In the genomic region with DNA sequence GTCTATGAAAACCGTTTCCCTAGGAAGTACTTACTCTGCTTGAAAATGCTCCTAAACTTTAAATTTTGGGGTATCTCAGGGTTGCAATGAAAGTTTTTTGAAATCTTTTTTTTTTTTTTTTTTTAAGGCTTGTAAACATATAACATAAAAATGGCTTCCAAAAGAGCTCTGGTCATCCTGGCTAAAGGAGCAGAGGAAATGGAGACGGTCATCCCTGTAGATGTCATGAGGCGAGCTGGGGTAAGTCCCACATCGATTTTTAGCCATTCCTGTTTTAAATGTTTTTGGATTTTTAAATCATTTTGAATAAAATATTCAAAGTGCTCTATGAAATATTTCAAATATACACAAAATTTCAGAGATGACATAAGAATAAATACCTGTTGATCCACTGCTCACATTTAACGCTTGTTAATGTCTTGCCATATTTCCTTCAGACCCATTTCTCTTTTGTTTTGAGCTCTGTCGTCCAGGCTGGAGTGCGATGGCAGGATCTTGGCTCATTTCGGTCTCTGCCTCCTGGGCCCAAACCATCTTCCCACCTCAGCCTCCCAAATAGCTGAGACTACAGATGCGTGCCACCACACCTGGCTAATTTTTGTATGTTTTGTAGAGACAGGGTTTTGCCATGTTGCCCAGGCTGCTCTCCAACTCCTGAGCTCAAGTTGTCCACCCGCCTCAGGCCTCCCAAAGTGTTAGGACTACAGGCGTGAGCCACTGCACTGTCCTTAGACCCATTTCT, we compare ENCODE assay signal across 8 cellular contexts. TPM values are rescaled to one million over a fixed set of nuclear protein-coding genes. Genes with fewer than 3 reads are reported as not detected.
DNase-seq lines count a peak whose midpoint lies in the region; ATAC-seq, FAIRE-seq and TF ChIP-seq lines count a peak whose summit lies in the region.

No MANE protein-coding gene starts in this region.

- CTCF ChIA-PET in RWPE1 (lab: Yijun Ruan, JAX) = interaction anchor here (0.8 to 1.3 kb wide), 3 partner anchors 12 to 351 kb away, joined by 4 to 8 read pairs (median 4); no protein-coding TSS in a partner anchor

- H3K9me3 ChIP-seq in sigmoid colon (no peaks in the 10 kb centered on the region), pancreas (no peaks in the 10 kb centered on the region)

- WGBS in sigmoid colon, 2 donors = 85% methylated on average over 11 of the region's 11 CpGs
- WGBS in pancreas, 2 donors = 81 to 88% methylated on average over 11 of the region's 11 CpGs

- H3K4me1 ChIP-seq in sigmoid colon (peaks cover 0 to 40% (median 23%) of the 10 kb centered on the region in 4 donors), pancreas (peaks cover 5 to 15% (median 6%) of the 10 kb centered on the region in 3 donors)

- FAIRE-seq in pancreas (lab: Jason Lieb, UNC) = no peak

- no peak for TF ChIP-seq POLR2A in sigmoid colon (IDR thresholded peaks at IDR 0.05)

- TF ChIP-seq CTCF in GM12875 (IDR thresholded peaks at IDR 0.05; ENCODE audit: borderline replicate concordance, insufficient read depth, low read depth, low read length) (no peak), RWPE1 (conservative IDR thresholded peaks at IDR 0.05; ENCODE audit: low read depth) (no peak), epithelial cell of esophagus (IDR thresholded peaks at IDR 0.05; ENCODE audit: insufficient read depth, low read depth, low read length, missing control alignments) (no peak), sigmoid colon (IDR thresholded peaks at IDR 0.05) (no peak), pancreas (IDR thresholded peaks at IDR 0.05) (no peak)

- no peak for TF ChIP-seq EP300 in sigmoid colon (IDR thresholded peaks at IDR 0.05)

- peak overlapping the region; percentile 93 for H3K4me3 ChIP-seq in GM12875 (ENCODE audit: low read depth, low read length)
- H3K4me3 ChIP-seq in epithelial cell of esophagus (ENCODE audit: low read length) = peak overlapping the region; percentile 65
- H3K4me3 ChIP-seq in sigmoid colon = peak overlapping the region; percentile 69 to 86 (median 84)
- peak overlapping the region in 2 of 4 donors; percentile 68 to 71 for H3K4me3 ChIP-seq in pancreas

- ATAC-seq in HG03135 (IDR thresholded peaks at IDR 0.05; ENCODE audit: unreplicated experiment) = no peak
- ATAC-seq in pancreas = no peak

- intact Hi-C loops in sigmoid colon (cut with DNase I) = no loop called here
- intact Hi-C loops in pancreas (cut with DNase I) = no loop called here

- DNase-seq in RWPE1 (ENCODE audit: low spot score) (no peak), epithelial cell of esophagus (ENCODE audit: low read depth) (no peak), sigmoid colon (peak; percentile 38), pancreas (no peak), NCI-H2081 (lab: John Stamatoyannopoulos, UW) (no peak)
- no peak for DNase-seq in stimulated activated naive CD4-positive, alpha-beta T cell treated with Interleukin-2 at 50 U/mL for 16 hours (lab: John Stamatoyannopoulos, UW)

- H3K27me3 ChIP-seq in sigmoid colon (no peaks in the 10 kb centered on the region), pancreas (no peaks in the 10 kb centered on the region)

- POLR2A ChIA-PET in RWPE1 (lab: Yijun Ruan, JAX; ENCODE audit: low non-redundant PET) = interaction anchor here (0.7 kb wide), 1 partner anchor 1863 kb away, joined by 7 read pairs; no protein-coding TSS in a partner anchor

- H3K27ac ChIP-seq in RWPE1 = peak overlapping the region; percentile 34; the same call in 1 of the 2 replicates
- H3K27ac ChIP-seq in sigmoid colon = peak overlapping the region in 2 of 4 donors; percentile 95 to 96
- no peak overlapping the region for H3K27ac ChIP-seq in pancreas

- peaks cover 0 to 48% (median 25%) of the 10 kb centered on the region in 4 donors for H3K36me3 ChIP-seq in sigmoid colon
- peaks cover 0 to 28% (median 17%) of the 10 kb centered on the region in 3 donors for H3K36me3 ChIP-seq in pancreas

RNA-seq across cellular contexts. Expression of a gene that starts 1.3 kb away (rescaled TPM):
- total RNA-seq in sigmoid colon = 100 to 1,000 TPM; 176 to 252 (median 222) TPM
- 100 to 1,000 TPM; 243 to 270 (median 243) TPM for polyA plus RNA-seq in sigmoid colon
- total RNA-seq in pancreas = 100 to 1,000 TPM in 5 of 6 donors, 10 to 100 TPM in 1; 99.8 to 143 (median 134) TPM
- 100 to 1,000 TPM; 174 to 176 TPM for polyA plus RNA-seq in pancreas

RNA-seq across cellular contexts. Expression of a gene that starts 22.2 kb away (rescaled TPM):
- total RNA-seq in sigmoid colon (not detected), pancreas (1 to 10 TPM in 1 of 6 donors, under 1 TPM in 3, not detected in 2; 0.08 to 1.4 (median 0.49) TPM)
- polyA plus RNA-seq in sigmoid colon (1 to 10 TPM in 2 of 3 donors, not detected in 1; 1.2 to 1.7 TPM), pancreas (under 1 TPM in 1 of 2 donors, not detected in 1; 0.27 TPM)
